In the genomic region with DNA sequence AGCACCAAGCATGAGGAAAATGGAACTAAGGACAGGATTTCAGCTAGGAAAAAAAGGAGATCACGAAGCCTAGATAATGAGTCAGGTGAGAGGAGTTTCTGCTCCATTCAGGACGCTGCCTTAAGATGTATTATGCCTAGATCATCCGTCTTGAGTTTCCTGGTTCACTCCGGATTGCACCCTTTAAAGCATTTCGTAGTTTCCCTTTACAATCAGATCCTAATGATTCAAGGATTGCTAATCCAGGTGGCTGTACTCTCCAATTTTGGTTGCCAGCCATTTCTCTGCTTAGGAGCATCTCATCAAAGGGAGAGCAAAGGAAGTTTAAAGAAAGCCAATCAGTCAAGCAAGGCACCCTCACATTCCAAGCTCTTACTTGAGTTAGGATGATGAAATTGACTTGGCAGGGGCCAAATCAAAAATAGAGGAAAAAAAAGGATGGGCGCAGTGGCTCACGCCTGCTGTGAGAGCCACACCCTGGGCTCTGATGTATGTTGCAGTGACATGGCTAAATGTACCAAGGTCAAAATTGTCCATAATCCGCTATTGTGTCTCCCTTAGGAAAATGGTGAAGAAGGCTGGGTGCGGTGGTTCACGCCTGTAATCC, we compare ENCODE assay signal across 19 cellular contexts.
DNase-seq lines count a peak whose midpoint lies in the region; ATAC-seq, FAIRE-seq and TF ChIP-seq lines count a peak whose summit lies in the region.
"Had no signal": no experiment of that assay in that cellular context is flagged by ENCODE, and none has a peak within 500 bp of the region (broad histone marks: within the 10 kb centered on the region; RNA-seq: fewer than 3 reads in every experiment).

No MANE protein-coding gene starts in this region.

- DNase-seq in HPDE6-E6E7 (ENCODE audit: extremely low spot score) (peak; percentile 22), bronchial epithelial cell (ENCODE audit: low read depth) (peak; percentile 78), hepatocyte (ENCODE audit: low spot score) (no peak), activated T-cell treated with anti-CD3 and anti-CD28 coated beads for 4 hours (no peak), testis (no peak)
- no peak for DNase-seq in activated naive CD4-positive, alpha-beta T cell treated with Interleukin-2 at 50 U/mL for 16 hours
- DNase-seq: COR-L47; DMS53; H7; NCI-H146; NCI-H2227 treated with DMSO at 0.1 percent for 48 hours; NCI-H69; NK-92 treated with Interleukin-12 subunit alpha and Interleukin-12 subunit beta, amount 100 ng/mL, for 24 hours; OCI-M1 had no signal

- peaks cover 13% of the 10 kb centered on the region for H3K4me1 Mint-ChIP-seq in stimulated activated memory B cell treated with anti-CD40 and anti-IgM and Interleukin-4, amounts not matched to agents 10 μg/mL and 1 μg/mL and 100 μg/mL, for 72 hours

- H3K9me3 Mint-ChIP-seq in stimulated activated memory B cell treated with anti-CD40 and anti-IgM and Interleukin-4, amounts not matched to agents 10 μg/mL and 1 μg/mL and 100 μg/mL, for 72 hours: peaks cover 6% of the 10 kb centered on the region

- no peaks in the 10 kb centered on the region for H3K79me2 ChIP-seq in hepatocyte

- H2AFZ ChIP-seq in hepatocyte: no peak overlapping the region

- H3K9me3 ChIP-seq in hepatocyte (ENCODE audit: low read depth) (no peaks in the 10 kb centered on the region), testis (no peaks in the 10 kb centered on the region)
- H3K9me3 ChIP-seq: A549 had no signal

- no peak for TF ChIP-seq CTCF in bronchial epithelial cell (IDR thresholded peaks at IDR 0.05; ENCODE audit: insufficient read depth, low read length, severe bottlenecking)
- TF ChIP-seq CTCF in hepatocyte (IDR thresholded peaks at IDR 0.05; ENCODE audit: poor library complexity): no peak
- no peak for TF ChIP-seq CTCF in testis (IDR thresholded peaks at IDR 0.05)

- no peaks in the 10 kb centered on the region for H3K36me3 Mint-ChIP-seq in stimulated activated memory B cell treated with anti-CD40 and anti-IgM and Interleukin-4, amounts not matched to agents 10 μg/mL and 1 μg/mL and 100 μg/mL, for 72 hours
- H3K36me3 Mint-ChIP-seq: CD14-positive monocyte, IgD-negative memory B cell had no signal

- no peak overlapping the region for H3K4me2 ChIP-seq in hepatocyte
- H3K4me2 ChIP-seq: A549 had no signal

- no peak for TF ChIP-seq POLR2A in testis (IDR thresholded peaks at IDR 0.05)

- intact Hi-C loops in testis (cut with DNase I; ENCODE audit: low total_unique reads): no loop called here

- H3K9me2 ChIP-seq in hepatocyte (replicated peaks; ENCODE audit: insufficient read depth): no peaks in the 10 kb centered on the region

- H3K36me3 ChIP-seq in bronchial epithelial cell (ENCODE audit: control insufficient read depth, insufficient read depth, low read length) (no peaks in the 10 kb centered on the region), hepatocyte (replicated peaks; ENCODE audit: insufficient read depth, low read depth) (no peaks in the 10 kb centered on the region), testis (ENCODE audit: low read depth, missing control alignments) (no peaks in the 10 kb centered on the region)

- H4K20me1 ChIP-seq in hepatocyte (ENCODE audit: insufficient read depth, poor library complexity, severe bottlenecking): no peaks in the 10 kb centered on the region

- H3K27me3 Mint-ChIP-seq in stimulated activated memory B cell treated with anti-CD40 and anti-IgM and Interleukin-4, amounts not matched to agents 10 μg/mL and 1 μg/mL and 100 μg/mL, for 72 hours: no peaks in the 10 kb centered on the region

- 89% methylated on average over 10 of the region's 10 CpGs for WGBS in hepatocyte (ENCODE audit: low lambda C conversion rate, missing lambda C conversion rate)
- 90 to 94% methylated on average over 10 of the region's 10 CpGs for WGBS in testis, 2 donors

- no peak overlapping the region for H3K4me3 Mint-ChIP-seq in stimulated activated memory B cell treated with anti-CD40 and anti-IgM and Interleukin-4, amounts not matched to agents 10 μg/mL and 1 μg/mL and 100 μg/mL, for 72 hours
- H3K4me3 Mint-ChIP-seq: CD14-positive monocyte had no signal

- FAIRE-seq in bronchial epithelial cell (lab: Jason Lieb, UNC): peak; percentile 93
- FAIRE-seq: A549 had no signal

- no peak overlapping the region for H3K4me3 ChIP-seq in bronchial epithelial cell (ENCODE audit: low read depth, low read length)
- H3K4me3 ChIP-seq in hepatocyte: no peak overlapping the region
- no peak overlapping the region for H3K4me3 ChIP-seq in testis
- H3K4me3 ChIP-seq: A549 had no signal

- H3K4me1 ChIP-seq in hepatocyte (ENCODE audit: insufficient read depth) (peaks cover 4% of the 10 kb centered on the region), testis (peaks cover 4% of the 10 kb centered on the region)
- H3K4me1 ChIP-seq: A549 had no signal

- ATAC-seq in stimulated activated memory B cell treated with anti-CD40 and anti-IgM and Interleukin-4, amounts not matched to agents 10 μg/mL and 1 μg/mL and 100 μg/mL, for 72 hours: no peak
- no peak for ATAC-seq in HG02571 (IDR thresholded peaks at IDR 0.05; ENCODE audit: unreplicated experiment)
- ATAC-seq: A549 had no signal

- H3K27ac ChIP-seq in hepatocyte (peak overlapping the region; percentile 67), testis (no peak overlapping the region)
- H3K27ac ChIP-seq: A549 had no signal

- H3K27ac Mint-ChIP-seq in stimulated activated memory B cell treated with anti-CD40 and anti-IgM and Interleukin-4, amounts not matched to agents 10 μg/mL and 1 μg/mL and 100 μg/mL, for 72 hours: peak overlapping the region; percentile 8
- H3K27ac Mint-ChIP-seq: CD14-positive monocyte had no signal

- no peaks in the 10 kb centered on the region for H3K27me3 ChIP-seq in bronchial epithelial cell (ENCODE audit: control insufficient read depth, insufficient read depth, low read length)
- H3K27me3 ChIP-seq in hepatocyte: no peaks in the 10 kb centered on the region
- no peaks in the 10 kb centered on the region for H3K27me3 ChIP-seq in testis

Comparison
In these comparisons a context has a peak if more than half of its experiments do, and no peak if none do; other contexts are left out.
1. DNase-seq: peak in HPDE6-E6E7 (single experiment) and bronchial epithelial cell (single experiment); none in hepatocyte (single experiment), activated T-cell treated with anti-CD3 and anti-CD28 coated beads for 4 hours (single experiment), activated naive CD4-positive, alpha-beta T cell treated with Interleukin-2 at 50 U/mL for 16 hours (single experiment) and testis (single experiment).